ENCODE assay signal across 8 cellular contexts in the genomic region with DNA sequence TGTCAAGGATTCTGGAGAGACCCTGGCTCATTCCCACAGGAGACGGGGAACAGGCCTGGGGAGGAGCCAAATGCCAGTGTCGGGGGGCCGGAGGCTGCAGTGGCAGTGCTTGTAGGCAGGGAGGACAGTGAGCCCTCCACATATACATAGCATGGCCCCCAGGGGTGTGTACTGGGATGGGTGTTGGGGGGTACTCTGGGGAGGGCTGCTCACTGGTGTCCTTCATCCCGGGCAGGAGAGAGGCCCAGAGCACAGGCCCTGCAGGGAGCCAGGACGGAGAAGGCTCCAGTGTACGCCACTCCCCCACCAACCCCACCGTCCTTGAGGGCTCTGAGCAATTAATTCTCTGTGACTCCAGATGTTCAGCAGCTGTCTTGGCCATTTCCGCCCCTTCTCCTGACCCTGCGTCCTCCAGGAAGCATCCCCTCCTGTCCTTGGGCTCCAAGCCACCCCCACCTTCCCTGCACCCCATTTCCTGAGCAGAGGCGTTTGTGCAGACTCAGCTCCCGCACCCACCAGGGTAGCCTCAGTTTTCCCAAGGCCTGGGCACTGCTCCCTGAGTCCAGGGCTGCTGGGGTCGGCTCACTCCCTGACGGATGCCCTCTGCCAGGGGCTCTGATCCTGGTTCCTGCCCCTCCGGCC. TPM values are rescaled to one million over a fixed set of nuclear protein-coding genes. Genes with fewer than 3 reads are reported as not detected.
A peak's percentile ranks its signal among the peaks of the same experiment; 100 is the strongest.
DNase-seq lines count a peak whose midpoint lies in the region; ATAC-seq, FAIRE-seq and TF ChIP-seq lines count a peak whose summit lies in the region.
"Had no signal": no experiment of that assay in that cellular context is flagged by ENCODE, and none has a peak within 500 bp of the region (broad histone marks: within the 10 kb centered on the region; RNA-seq: fewer than 3 reads in every experiment).

No MANE protein-coding gene starts in this region.

- WGBS in psoas muscle, 3 donors, result 11 to 22% (median 14%) methylated on average over 12 to 14 of the region's 14 CpGs

- H3K4me3 ChIP-seq in endocrine pancreas (ENCODE audit: control insufficient read depth, insufficient read depth, low read length) (no peak overlapping the region), psoas muscle (no peak overlapping the region)

- FAIRE-seq in HTR-8/SVneo (lab: Jason Lieb, UNC), result peak; percentile 89

- TF ChIP-seq CTCF in psoas muscle (IDR thresholded peaks at IDR 0.05), result no peak

- ATAC-seq in psoas muscle, result peak in 1 of 4 donors; percentile 24

- H3K9me3 ChIP-seq in endocrine pancreas (ENCODE audit: control insufficient read depth, low read length), result no peaks in the 10 kb centered on the region
- H3K9me3 ChIP-seq in psoas muscle, result no peaks in the 10 kb centered on the region

- DNase-seq in HTR-8/SVneo (ENCODE audit: insufficient read length, low spot score), result no peak
- DNase-seq in psoas muscle, result no peak
- no peak for DNase-seq in iPS-NIHi7 (ENCODE audit: extremely low spot score)
- no peak for DNase-seq in C1 segment of cervical spinal cord (lab: John Stamatoyannopoulos, UW)
- no peak for DNase-seq in amniotic stem cell (lab: John Stamatoyannopoulos, UW)
- DNase-seq: head of caudate nucleus had no signal

- H3K36me3 ChIP-seq in endocrine pancreas (ENCODE audit: control insufficient read depth, insufficient read depth, low read length) (no peaks in the 10 kb centered on the region), psoas muscle (ENCODE audit: insufficient read depth in 1 of 2, low read depth in 1 of 2) (peaks cover 3 to 9% of the 10 kb centered on the region in 2 donors)

- peak overlapping the region; percentile 36 for H3K27ac ChIP-seq in psoas muscle

- no peaks in the 10 kb centered on the region for H3K4me1 ChIP-seq in endocrine pancreas (ENCODE audit: control insufficient read depth, insufficient read depth, low read length)
- peaks cover 17% of the 10 kb centered on the region for H3K4me1 ChIP-seq in psoas muscle

- intact Hi-C loops in psoas muscle (cut with DNase I), result loop anchor here in 1 of 2 donors (1.0 to 2.0 kb wide), 2 partner anchors 29 to 52 kb away; no protein-coding TSS in a partner anchor

- H3K9ac ChIP-seq in endocrine pancreas (ENCODE audit: control insufficient read depth, insufficient read depth, low read length), result peak overlapping the region; percentile 22

- H3K27me3 ChIP-seq in endocrine pancreas (ENCODE audit: control insufficient read depth, insufficient read depth, low read length) (peaks cover 11% of the 10 kb centered on the region), psoas muscle (ENCODE audit: insufficient read depth in 3 of 3, low read length in 2 of 3) (peaks cover 0 to 42% (median 0%) of the 10 kb centered on the region in 3 donors)

RNA-seq across cellular contexts. Expression of a gene that starts 3.4 kb away (rescaled TPM):
- total RNA-seq in psoas muscle, result not detected
- 1 to 10 TPM in 1 of 3 donors, under 1 TPM in 2; 0.04 to 3.2 (median 0.34) TPM for polyA plus RNA-seq in psoas muscle
- total RNA-seq: SK-MEL-5 had no signal

RNA-seq across cellular contexts. Expression of a gene that starts 7.2 kb away (rescaled TPM):
- total RNA-seq in psoas muscle, result 10 to 100 TPM; 40.7 to 56.0 (median 55.1) TPM
- 100 to 1,000 TPM in 1 of 3 donors, 10 to 100 TPM in 2; 46.7 to 152 (median 89.7) TPM for polyA plus RNA-seq in psoas muscle

RNA-seq across cellular contexts. Expression of a gene that starts 26.8 kb away (rescaled TPM):
- total RNA-seq in psoas muscle, result 1 to 10 TPM; 4.5 to 6.4 (median 5.6) TPM
- 1 to 10 TPM; 1.3 to 3.1 (median 2.2) TPM for polyA plus RNA-seq in psoas muscle

RNA-seq across cellular contexts. Expression of a gene that starts 37.1 kb away (rescaled TPM):
- total RNA-seq in psoas muscle, result 10 to 100 TPM; 20.4 to 27.3 (median 23.3) TPM
- 10 to 100 TPM; 13.1 to 33.6 (median 19.7) TPM for polyA plus RNA-seq in psoas muscle
